9 cellular contexts compared by ENCODE assay signal in genomic region chr1:85061711-85062424, GRCh38. TPM values are rescaled to one million over a fixed set of nuclear protein-coding genes. Genes with fewer than 3 reads are reported as not detected.
A peak's percentile ranks its signal among the peaks of the same experiment; 100 is the strongest.
DNase-seq lines count a peak whose midpoint lies in the region; ATAC-seq and TF ChIP-seq lines count a peak whose summit lies in the region.
"Had no signal": no experiment of that assay in that cellular context is flagged by ENCODE, and none has a peak within 500 bp of the region (broad histone marks: within the 10 kb centered on the region; RNA-seq: fewer than 3 reads in every experiment).

No MANE protein-coding gene starts in this region.

- peak; percentile 100 for ATAC-seq in GM21526 (IDR thresholded peaks at IDR 0.05; ENCODE audit: low FRiP score, unreplicated experiment)
- ATAC-seq in gastroesophageal sphincter: peak; percentile 100

- H3K36me3 ChIP-seq in gastroesophageal sphincter: no peaks in the 10 kb centered on the region
- no peaks in the 10 kb centered on the region for H3K36me3 ChIP-seq in subcutaneous abdominal adipose tissue (ENCODE audit: control insufficient read depth in 5 of 5, insufficient read depth in 5 of 5, low read length in 5 of 5)
- H3K36me3 ChIP-seq: neutrophil had no signal

- DNase-seq in D341Med (ENCODE audit: low spot score) (peak; percentile 82), HuH-7.5 (ENCODE audit: low spot score) (peak; percentile 71), RPMI7951 (ENCODE audit: low read depth) (peak; percentile 98), non-pigmented ciliary epithelial cell (ENCODE audit: low read depth) (peak; percentile 98)
- DNase-seq in activated naive CD4-positive, alpha-beta T cell (lab: John Stamatoyannopoulos, UW): peak; percentile 15 to 64 (median 45)

- no peaks in the 10 kb centered on the region for H3K9me3 ChIP-seq in gastroesophageal sphincter
- H3K9me3 ChIP-seq in subcutaneous abdominal adipose tissue (ENCODE audit: control insufficient read depth in 5 of 5, low read length in 5 of 5): no peaks in the 10 kb centered on the region
- H3K9me3 ChIP-seq: neutrophil had no signal

- H3K27ac ChIP-seq in gastroesophageal sphincter (peak overlapping the region in 3 of 4 donors; percentile 48 to 78 (median 67)), subcutaneous abdominal adipose tissue (ENCODE audit: low read depth, low read length) (peak overlapping the region; percentile 70)
- H3K27ac ChIP-seq: neutrophil had no signal

- no peaks in the 10 kb centered on the region for H3K27me3 ChIP-seq in gastroesophageal sphincter
- no peaks in the 10 kb centered on the region for H3K27me3 ChIP-seq in subcutaneous abdominal adipose tissue (ENCODE audit: control insufficient read depth in 5 of 5, insufficient read depth in 4 of 5, low read length in 5 of 5)

- H3K4me3 ChIP-seq in gastroesophageal sphincter: peak overlapping the region; percentile 42 to 54
- H3K4me3 ChIP-seq in subcutaneous abdominal adipose tissue (ENCODE audit: low read depth in 1 of 5, low read length in 5 of 5): peak overlapping the region; percentile 74 to 83 (median 78)

- no peak for TF ChIP-seq EP300 in gastroesophageal sphincter (IDR thresholded peaks at IDR 0.05)

- peaks cover 0 to 14% (median 0%) of the 10 kb centered on the region in 3 donors for H3K4me1 ChIP-seq in gastroesophageal sphincter
- H3K4me1 ChIP-seq in subcutaneous abdominal adipose tissue (ENCODE audit: control insufficient read depth in 5 of 5, insufficient read depth in 5 of 5, low read length in 5 of 5): peaks cover 0 to 13% (median 9%) of the 10 kb centered on the region in 5 donors

- H3K9ac ChIP-seq in subcutaneous abdominal adipose tissue (ENCODE audit: low read length in 5 of 5): peak overlapping the region; percentile 1 to 77 (median 75)

- TF ChIP-seq POLR2A in gastroesophageal sphincter (IDR thresholded peaks at IDR 0.05): no peak

- WGBS in gastroesophageal sphincter (ENCODE audit: low coverage in 1 of 2), 2 donors: 4 to 5% methylated on average over 16 to 17 of the region's 25 CpGs

- TF ChIP-seq CTCF in gastroesophageal sphincter (IDR thresholded peaks at IDR 0.05): no peak

RNA-seq across cellular contexts. Expression of gene MCOLN3, which starts 13.6 kb away (rescaled TPM):
- total RNA-seq in RPMI7951 (2014; rRNA removed; shearing (Covaris generic)): 0.10 and 0.48 TPM in 2 replicates
- 1 to 10 TPM in 3 of 4 donors, under 1 TPM in 1; 0.52 to 3.2 (median 1.6) TPM for total RNA-seq in gastroesophageal sphincter

Comparison
In these comparisons a context has a peak if more than half of its experiments do, and no peak if none do; other contexts are left out.
1. Peak in every context shown above with its lines: DNase-seq, ATAC-seq, H3K4me3 ChIP-seq and H3K27ac ChIP-seq.
2. DNase-seq: peak in every context shown above with its lines; median percentile 98 in RPMI7951; 98 in non-pigmented ciliary epithelial cell; 82 in D341Med; 71 in HuH-7.5; 45 in activated naive CD4-positive, alpha-beta T cell.